Comparison of ENCODE assay signal across 1 cellular context in genomic region chr19:4723465-4724251, GRCh38.
TF ChIP-seq lines count a peak whose summit lies in the region.

Gene DPP9, minus strand, starts transcription at chr19:4723842. Its CDS starts 3,936 bp downstream, at chr19:4719906.

TF ChIP-seq in WTC11, 78 proteins besides CTCF, POLR2A, EP300 and RAD21 (continued from another document):
- TF ChIP-seq HMGXB4 (CRISPR knock-in tag; IDR thresholded peaks at IDR 0.05) (peak; percentile 97), ERG (CRISPR knock-in tag; IDR thresholded peaks at IDR 0.05) (0 out of 2 replicates have a peak, but pooled peaks have one; percentile 28), ZNF138 (CRISPR knock-in tag; conservative IDR thresholded peaks at IDR 0.05) (no peak), ZNF671 (CRISPR knock-in tag; IDR thresholded peaks at IDR 0.05) (no peak), ZNF423 (CRISPR knock-in tag; IDR thresholded peaks at IDR 0.05) (no peak), TCF7 (CRISPR knock-in tag; IDR thresholded peaks at IDR 0.05; ENCODE audit: low read depth) (no peak), NFATC4 (CRISPR knock-in tag; IDR thresholded peaks at IDR 0.05) (no peak), IRF1 (CRISPR knock-in tag; IDR thresholded peaks at IDR 0.05) (no peak), ZNF281 (CRISPR knock-in tag; IDR thresholded peaks at IDR 0.05) (no peak), TEAD4 (CRISPR knock-in tag; IDR thresholded peaks at IDR 0.05) (no peak), FOXK1 (CRISPR knock-in tag; IDR thresholded peaks at IDR 0.05) (peak; percentile 91), GTF2I (CRISPR knock-in tag; conservative IDR thresholded peaks at IDR 0.05) (no peak), ZNF425 (CRISPR knock-in tag; conservative IDR thresholded peaks at IDR 0.05) (no peak), ZNF263 (CRISPR knock-in tag; IDR thresholded peaks at IDR 0.05; ENCODE audit: low read depth) (no peak), ZNF121 (CRISPR knock-in tag; IDR thresholded peaks at IDR 0.05) (no peak), ETV6 (CRISPR knock-in tag; IDR thresholded peaks at IDR 0.05) (peak; percentile 65), PREB (CRISPR knock-in tag; IDR thresholded peaks at IDR 0.05; ENCODE audit: borderline replicate concordance) (no peak), ZNF219 (CRISPR knock-in tag; IDR thresholded peaks at IDR 0.05; ENCODE audit: borderline replicate concordance) (no peak), NFYB (CRISPR knock-in tag; conservative IDR thresholded peaks at IDR 0.05; ENCODE audit: low read depth) (peak; percentile 77), MAX (CRISPR knock-in tag; IDR thresholded peaks at IDR 0.05) (no peak; the same call in 1 of the 2 replicates), SOX15 (CRISPR knock-in tag; IDR thresholded peaks at IDR 0.05) (no peak), CDX4 (CRISPR knock-in tag; IDR thresholded peaks at IDR 0.05; ENCODE audit: borderline replicate concordance) (no peak), FOXP4 (CRISPR knock-in tag; IDR thresholded peaks at IDR 0.05) (0 out of 2 replicates have a peak, but pooled peaks have one; percentile 19), ZNF396 (CRISPR knock-in tag; IDR thresholded peaks at IDR 0.05; ENCODE audit: borderline replicate concordance) (no peak), JAZF1 (CRISPR knock-in tag; IDR thresholded peaks at IDR 0.05) (no peak), E2F4 (CRISPR knock-in tag; IDR thresholded peaks at IDR 0.05; ENCODE audit: borderline replicate concordance, low read depth) (no peak), ZBTB21 (CRISPR knock-in tag; IDR thresholded peaks at IDR 0.05; ENCODE audit: borderline replicate concordance) (no peak), JUN (CRISPR knock-in tag; IDR thresholded peaks at IDR 0.05) (no peak), SP1 (CRISPR knock-in tag; conservative IDR thresholded peaks at IDR 0.05) (peak; percentile 72), E2F1 (CRISPR knock-in tag; IDR thresholded peaks at IDR 0.05) (no peak), HMGA2 (CRISPR knock-in tag; IDR thresholded peaks at IDR 0.05) (no peak)
